15 cellular contexts compared by ENCODE assay signal in genomic region chr1:242690849-242691602, GRCh38.
"Had no signal": no experiment of that assay in that cellular context is flagged by ENCODE, and none has a peak within 500 bp of the region (broad histone marks: within the 10 kb centered on the region; RNA-seq: fewer than 3 reads in every experiment).

No MANE protein-coding gene starts in this region.

- H3K27me3 Mint-ChIP-seq: activated CD4-positive, alpha-beta memory T cell treated with anti-CD3 and anti-CD28 coated beads, Interleukin-2, amount 10 ng/mL, durations not matched to agents 7 days and 5 days had no signal

- H3K9ac ChIP-seq: parathyroid adenoma had no signal

- H3K9me3 ChIP-seq: transverse colon had no signal

- H3K27ac ChIP-seq: gastroesophageal sphincter, heart right ventricle, parathyroid adenoma, transverse colon had no signal

- H2AFZ ChIP-seq: parathyroid adenoma had no signal

- H3K4me3 Mint-ChIP-seq: activated CD4-positive, alpha-beta memory T cell treated with anti-CD3 and anti-CD28 coated beads, Interleukin-2, amount 10 ng/mL, durations not matched to agents 7 days and 5 days; activated CD4-positive, alpha-beta T cell treated with anti-CD3 and anti-CD28 coated beads for 36 hours; activated T-cell treated with anti-CD3 and anti-CD28 coated beads, Interleukin-2, amount 50 U/mL, for 4 hours; endodermal cell; mesothelial cell of epicardium had no signal

- H3K4me1 ChIP-seq: gastroesophageal sphincter, heart right ventricle, parathyroid adenoma, transverse colon had no signal

- H3K79me2 ChIP-seq: parathyroid adenoma had no signal

- ATAC-seq: activated CD4-positive, alpha-beta T cell treated with anti-CD3 and anti-CD28 coated beads for 36 hours; activated T-cell treated with anti-CD3 and anti-CD28 coated beads, Interleukin-2, amount 50 U/mL, for 4 hours; gastroesophageal sphincter had no signal

- H3K4me3 ChIP-seq: gastroesophageal sphincter, heart right ventricle, lung, transverse colon had no signal

- H3K36me3 ChIP-seq: gastroesophageal sphincter, heart right ventricle, transverse colon had no signal

- H3K27ac Mint-ChIP-seq: activated CD4-positive, alpha-beta memory T cell treated with anti-CD3 and anti-CD28 coated beads, Interleukin-2, amount 10 ng/mL, durations not matched to agents 7 days and 5 days; activated CD4-positive, alpha-beta T cell treated with anti-CD3 and anti-CD28 coated beads for 36 hours; endodermal cell had no signal

- H3K4me1 Mint-ChIP-seq: activated CD4-positive, alpha-beta memory T cell treated with anti-CD3 and anti-CD28 coated beads, Interleukin-2, amount 10 ng/mL, durations not matched to agents 7 days and 5 days; activated CD4-positive, alpha-beta T cell treated with anti-CD3 and anti-CD28 coated beads for 36 hours; endodermal cell had no signal

- DNase-seq: activated CD4-positive, alpha-beta memory T cell treated with anti-CD3 and anti-CD28 coated beads, Interleukin-2, amount 10 ng/mL, durations not matched to agents 7 days and 5 days; activated CD4-positive, alpha-beta T cell treated with anti-CD3 and anti-CD28 coated beads for 36 hours; activated effector memory CD4-positive, alpha-beta T cell treated with Interleukin-2 at 50 U/mL for 16 hours; activated naive CD4-positive, alpha-beta T cell treated with anti-CD3 and anti-CD28 coated beads, Interleukin-2, amount 50 U/mL, for 16 hours; activated T-cell treated with anti-CD3 and anti-CD28 coated beads, Interleukin-2, amount 50 U/mL, for 4 hours; endodermal cell; erythroblast; heart right ventricle; stimulated activated CD4-positive, alpha-beta T cell treated with anti-CD3 and anti-CD28 coated beads, Interleukin-2, amount 100 ng/mL, for 48 hours; stimulated activated naive CD4-positive, alpha-beta T cell; transverse colon had no signal

- H3K9me3 Mint-ChIP-seq: activated T-cell treated with anti-CD3 and anti-CD28 coated beads, Interleukin-2, amount 50 U/mL, for 4 hours had no signal

- H3K36me3 Mint-ChIP-seq: mesothelial cell of epicardium had no signal

- H3K27me3 ChIP-seq: gastroesophageal sphincter, heart right ventricle, transverse colon had no signal
